8 cellular contexts compared by ENCODE assay signal in genomic region chr14:76919811-76920571, GRCh38.
A peak's percentile ranks its signal among the peaks of the same experiment; 100 is the strongest.
DNase-seq lines count a peak whose midpoint lies in the region; ATAC-seq and TF ChIP-seq lines count a peak whose summit lies in the region.

No MANE protein-coding gene starts in this region.

- H3K9me3 Mint-ChIP-seq in T-helper 2 cell treated with Interferon-gamma antibody and Interleukin-4, amounts not matched to agents 5 μg/mL and 100 μg/mL, for 36 hours: no peaks in the 10 kb centered on the region
- H3K9me3 Mint-ChIP-seq in activated naive CD4-positive, alpha-beta T cell treated with anti-CD3 and anti-CD28 coated beads, Interleukin-2, amount 50 U/mL, for 24 hours: no peaks in the 10 kb centered on the region

- TF ChIP-seq CTCF in cardiac muscle cell (IDR thresholded peaks at IDR 0.05; ENCODE audit: low read depth, low read length): no peak
- TF ChIP-seq CTCF in psoas muscle (IDR thresholded peaks at IDR 0.05): no peak

- H3K4me1 ChIP-seq in cardiac muscle cell (ENCODE audit: low read depth): peaks cover 59% of the 10 kb centered on the region
- H3K4me1 ChIP-seq in psoas muscle: peaks cover 55% of the 10 kb centered on the region

- DNase-seq in T-helper 2 cell treated with Interferon-gamma antibody and Interleukin-4, amounts not matched to agents 5 μg/mL and 100 μg/mL, for 36 hours (ENCODE audit: low spot score): peak; percentile 33
- DNase-seq in T-helper 2 cell: no peak
- DNase-seq in NCI-H2171 (lab: John Stamatoyannopoulos, UW): peak; percentile 96
- peak in 1 of 2 donors; percentile 95 for DNase-seq in cardiac muscle cell (ENCODE audit: low read depth in 1 of 2, low spot score in 1 of 2)
- DNase-seq in psoas muscle: peak; percentile 44 to 71

- H3K4me3 Mint-ChIP-seq in T-helper 2 cell treated with Interferon-gamma antibody and Interleukin-4, amounts not matched to agents 5 μg/mL and 100 μg/mL, for 36 hours: no peak overlapping the region
- peak overlapping the region; percentile 23 for H3K4me3 Mint-ChIP-seq in activated naive CD4-positive, alpha-beta T cell treated with anti-CD3 and anti-CD28 coated beads, Interleukin-2, amount 50 U/mL, for 24 hours

- ATAC-seq in psoas muscle: peak; percentile 5 to 11 (median 7)
- ATAC-seq in HG03039 (IDR thresholded peaks at IDR 0.05; ENCODE audit: unreplicated experiment): no peak
- ATAC-seq in GM19467 (IDR thresholded peaks at IDR 0.05; ENCODE audit: unreplicated experiment): no peak

- no peak overlapping the region for H3K27ac Mint-ChIP-seq in T-helper 2 cell treated with Interferon-gamma antibody and Interleukin-4, amounts not matched to agents 5 μg/mL and 100 μg/mL, for 36 hours
- no peak overlapping the region for H3K27ac Mint-ChIP-seq in activated naive CD4-positive, alpha-beta T cell treated with anti-CD3 and anti-CD28 coated beads, Interleukin-2, amount 50 U/mL, for 24 hours

- H3K27ac ChIP-seq in cardiac muscle cell (peak overlapping the region; percentile 70), psoas muscle (peak overlapping the region; percentile 91)

- 9 to 11% (median 10%) methylated on average over 17 to 19 of the region's 19 CpGs for WGBS in psoas muscle, 3 donors

- no peak overlapping the region for H3K4me3 ChIP-seq in cardiac muscle cell
- peak overlapping the region; percentile 50 for H3K4me3 ChIP-seq in psoas muscle

- intact Hi-C loops in psoas muscle (cut with DNase I): loop anchor here (2.0 to 10.0 kb wide), 4 partner anchors 32 to 122 kb away; partner anchors contain the start of gene IRF2BPL (in 1 of the 2)

- H3K4me1 Mint-ChIP-seq in T-helper 2 cell treated with Interferon-gamma antibody and Interleukin-4, amounts not matched to agents 5 μg/mL and 100 μg/mL, for 36 hours (ENCODE audit: low read depth): peaks cover 47% of the 10 kb centered on the region
- peaks cover 50% of the 10 kb centered on the region for H3K4me1 Mint-ChIP-seq in activated naive CD4-positive, alpha-beta T cell treated with anti-CD3 and anti-CD28 coated beads, Interleukin-2, amount 50 U/mL, for 24 hours

- no peaks in the 10 kb centered on the region for H3K36me3 ChIP-seq in cardiac muscle cell
- H3K36me3 ChIP-seq in psoas muscle (ENCODE audit: insufficient read depth in 1 of 2, low read depth in 1 of 2): no peaks in the 10 kb centered on the region

- H3K27me3 ChIP-seq in cardiac muscle cell (no peaks in the 10 kb centered on the region), psoas muscle (ENCODE audit: insufficient read depth in 3 of 3, low read length in 2 of 3) (no peaks in the 10 kb centered on the region)

- no peaks in the 10 kb centered on the region for H3K27me3 Mint-ChIP-seq in T-helper 2 cell treated with Interferon-gamma antibody and Interleukin-4, amounts not matched to agents 5 μg/mL and 100 μg/mL, for 36 hours (ENCODE audit: low read depth)
- no peaks in the 10 kb centered on the region for H3K27me3 Mint-ChIP-seq in activated naive CD4-positive, alpha-beta T cell treated with anti-CD3 and anti-CD28 coated beads, Interleukin-2, amount 50 U/mL, for 24 hours

- no peaks in the 10 kb centered on the region for H3K9me3 ChIP-seq in cardiac muscle cell (ENCODE audit: low read depth)
- H3K9me3 ChIP-seq in psoas muscle: no peaks in the 10 kb centered on the region

- no peaks in the 10 kb centered on the region for H3K36me3 Mint-ChIP-seq in T-helper 2 cell treated with Interferon-gamma antibody and Interleukin-4, amounts not matched to agents 5 μg/mL and 100 μg/mL, for 36 hours (ENCODE audit: low read depth)
- H3K36me3 Mint-ChIP-seq in activated naive CD4-positive, alpha-beta T cell treated with anti-CD3 and anti-CD28 coated beads, Interleukin-2, amount 50 U/mL, for 24 hours: no peaks in the 10 kb centered on the region

Comparison
In these comparisons a context has a peak if more than half of its experiments do, and no peak if none do; other contexts are left out.
1. DNase-seq: peak in T-helper 2 cell treated with Interferon-gamma antibody and Interleukin-4, amounts not matched to agents 5 μg/mL and 100 μg/mL, for 36 hours (single experiment), NCI-H2171 (single experiment) and psoas muscle (2 of 2); none in T-helper 2 cell (0 of 5).
2. ATAC-seq: peak in psoas muscle (4 of 4); none in HG03039 (single experiment) and GM19467 (single experiment).